Comparison of ENCODE assay signal across 24 cellular contexts in the genomic region with DNA sequence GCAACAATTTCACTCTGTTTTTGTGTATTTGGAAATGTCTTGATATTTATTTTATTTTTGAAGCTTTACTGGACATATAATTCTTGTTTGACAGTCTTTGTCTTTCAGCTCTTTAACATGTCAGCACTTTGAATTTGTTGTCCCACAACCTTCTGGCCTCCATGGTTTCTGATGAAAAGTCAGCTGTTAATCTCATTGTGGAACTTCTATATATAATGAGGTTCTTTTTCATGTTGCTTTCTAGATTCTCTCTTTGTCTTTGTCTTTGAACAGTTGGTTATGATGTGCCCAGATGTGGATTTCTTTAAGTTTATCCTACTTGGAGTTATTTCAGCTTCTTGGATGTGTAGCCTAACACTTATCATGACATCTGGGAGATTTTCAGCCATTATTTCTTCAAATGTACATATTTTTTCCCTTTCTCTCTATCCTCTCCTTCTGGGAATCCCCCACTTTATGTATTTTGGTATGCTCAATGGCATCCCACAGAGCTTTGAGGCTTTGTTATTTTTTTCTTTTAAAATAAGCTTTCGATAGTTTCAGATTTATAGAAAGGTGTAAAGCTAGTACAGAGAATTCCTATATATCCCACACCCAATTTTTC. TPM values are rescaled to one million over a fixed set of nuclear protein-coding genes. Genes with fewer than 3 reads are reported as not detected.
DNase-seq lines count a peak whose midpoint lies in the region; ATAC-seq, FAIRE-seq and TF ChIP-seq lines count a peak whose summit lies in the region.
"Had no signal": no experiment of that assay in that cellular context is flagged by ENCODE, and none has a peak within 500 bp of the region (broad histone marks: within the 10 kb centered on the region; RNA-seq: fewer than 3 reads in every experiment).

No MANE protein-coding gene starts in this region.

- 3% methylated on average over 1 of the region's 1 CpG for WGBS in HepG2 (ENCODE audit: low lambda C conversion rate)
- 100% methylated on average over 1 of the region's 1 CpG for WGBS in right lobe of liver (ENCODE audit: insufficient coverage, low coverage, low lambda C conversion rate, missing lambda C conversion rate)
- 28% methylated on average over 1 of the region's 1 CpG for WGBS in GM12878 (ENCODE audit: insufficient coverage, insufficient replicate concordance, low lambda C conversion rate, missing lambda C conversion rate)

- H2AFZ ChIP-seq in HepG2 (ENCODE audit: low read length) (no peak overlapping the region), GM12878 (ENCODE audit: control insufficient read depth, low read depth, low read length) (no peak overlapping the region)
- H2AFZ ChIP-seq: PC-9 had no signal

- FAIRE-seq in HepG2 (lab: Jason Lieb, UNC) (no peak), GM12878 (lab: Jason Lieb, UNC) (no peak), HTR-8/SVneo (lab: Jason Lieb, UNC) (no peak)
- FAIRE-seq: H54 had no signal

- SMC1A ChIA-PET in GM12878 (lab: Charles Lee; ENCODE audit: uncharacterized antibody, unreplicated experiment): interaction anchor here (0.9 to 1.9 kb wide), 3 partner anchors 9 to 72 kb away, joined by 4 to 6 read pairs (median 5); a partner anchor contains a TSS

- RAD21 ChIA-PET in GM12878 (lab: Charles Lee; ENCODE audit: unreplicated experiment): interaction anchor here (1.0 to 1.5 kb wide), 2 partner anchors 71 to 75 kb away, joined by 3 read pairs; no protein-coding TSS in a partner anchor

- no peaks in the 10 kb centered on the region for H3K36me3 ChIP-seq in HepG2 (replicated peaks in 1 of 2; ENCODE audit: control insufficient read depth in 1 of 2, insufficient read depth in 2 of 2, low read length in 2 of 2)
- H3K36me3 ChIP-seq in right lobe of liver: no peaks in the 10 kb centered on the region
- H3K36me3 ChIP-seq in GM12878 (ENCODE audit: control insufficient read depth in 2 of 2, insufficient read depth in 2 of 2, low read length in 1 of 2): no peaks in the 10 kb centered on the region

- H3K27ac ChIP-seq in HepG2 (ENCODE audit: extremely low read length, insufficient read depth, low read length) (no peak overlapping the region), right lobe of liver (no peak overlapping the region), GM12878 (ENCODE audit: control insufficient read depth, insufficient read depth) (no peak overlapping the region)
- H3K27ac ChIP-seq: PC-9 had no signal

- H3K4me1 ChIP-seq in HepG2 (ENCODE audit: insufficient read depth, low read length) (no peaks in the 10 kb centered on the region), right lobe of liver (no peaks in the 10 kb centered on the region), GM12878 (ENCODE audit: control insufficient read depth, insufficient read depth, low read length) (no peaks in the 10 kb centered on the region)

- no peak overlapping the region for H3K9ac ChIP-seq in HepG2 (ENCODE audit: insufficient read depth, low read depth, low read length)
- H3K9ac ChIP-seq in GM12878 (ENCODE audit: control insufficient read depth, insufficient read depth, low read length): no peak overlapping the region
- H3K9ac ChIP-seq: SK-N-SH had no signal

- ATAC-seq in HepG2 (no peak), right lobe of liver (no peak), GM12878 (no peak)
- ATAC-seq: T-cell had no signal

- CTCF ChIA-PET in HepG2 (lab: Yijun Ruan, JAX; ENCODE audit: low intra/inter-chr PET ratio, low total read pairs) (no interaction called here), GM12878 (lab: Yijun Ruan, JAX) (interaction anchor here (0.6 to 3.0 kb wide), 7 partner anchors 9 to 423 kb away, joined by 3 to 13 read pairs (median 6); a partner anchor contains a TSS), GM10248 (lab: Yijun Ruan, JAX) (interaction anchor here (1.0 to 2.6 kb wide), 10 partner anchors 9 to 75 kb away, joined by 3 to 17 read pairs (median 4); a partner anchor contains a TSS)

- no peaks in the 10 kb centered on the region for H3K79me2 ChIP-seq in HepG2 (ENCODE audit: insufficient read depth, low read length)
- H3K79me2 ChIP-seq in GM12878 (ENCODE audit: control insufficient read depth, insufficient read depth, low read length): no peaks in the 10 kb centered on the region

- TF ChIP-seq POLR2A in HepG2 (IDR thresholded peaks at IDR 0.05; ENCODE audit: insufficient read depth in 1 of 2, low read depth in 2 of 2, low read length in 2 of 2) (no peak), right lobe of liver (IDR thresholded peaks at IDR 0.05) (no peak), GM12878 (IDR thresholded peaks at IDR 0.05; ENCODE audit: low read depth, low read length) (no peak)

- DNase-seq in HepG2 (ENCODE audit: low spot score): no peak
- no peak for DNase-seq in right lobe of liver
- DNase-seq in NCI-H226: peak; percentile 11
- no peak for DNase-seq in GM12878 (ENCODE audit: low read depth, low spot score)
- no peak for DNase-seq in HTR-8/SVneo (ENCODE audit: insufficient read length, low spot score)
- DNase-seq in GM10248 (ENCODE audit: extremely low spot score): no peak
- DNase-seq in DMS79 (lab: John Stamatoyannopoulos, UW): no peak
- DNase-seq: CD4-positive, CD25-positive, alpha-beta regulatory T cell; COR-L47; EL; GF-D8; KG1; NCI-H1105; NCI-H146; NCI-H2029; NCI-H2171; NCI-H446 treated with DMSO at 0.1 percent for 48 hours; NCI-H526 treated with DMSO at 0.1 percent for 48 hours; PC-9; RPMI8226; SHP77 treated with DMSO at 0.1 percent for 48 hours; SK-N-SH; T-cell had no signal

- in situ Hi-C loops in HepG2 (cut with HindIII; ENCODE audit: extremely low pct_ligation_motif_present, low pct_unique_long_range_greater_than_20kb) (no loop called here), GM12878 (cut with MboI) (no loop called here)

- TF ChIP-seq CTCF in HepG2 (CRISPR knock-in tag; IDR thresholded peaks at IDR 0.05) (no peak), right lobe of liver (IDR thresholded peaks at IDR 0.05) (no peak), GM12878 (IDR thresholded peaks at IDR 0.05 in 2 of 3, conservative IDR thresholded peaks at IDR 0.05 in 1 of 3; ENCODE audit: control insufficient read depth in 2 of 3, extremely low read depth in 1 of 3, insufficient read depth in 1 of 3, low read depth in 3 of 3, low read length in 3 of 3) (no peak), GM10248 (IDR thresholded peaks at IDR 0.05; ENCODE audit: control extremely low read depth, extremely low read depth, low read depth, missing control alignments) (no peak)

- POLR2A ChIA-PET in HepG2 (lab: Yijun Ruan, JAX) (no interaction called here), GM12878 (lab: Charles Lee) (interaction anchor here (0.5 kb wide), 1 partner anchor 153 kb away, joined by 3 read pairs; no protein-coding TSS in a partner anchor), GM10248 (lab: Yijun Ruan, JAX) (no interaction called here)

- intact Hi-C loops in HepG2 (cut with micrococcal nuclease; ENCODE audit: unreplicated experiment) (no loop called here), right lobe of liver (cut with DNase I) (no loop called here), GM12878 (cut with micrococcal nuclease; ENCODE audit: unreplicated experiment) (no loop called here)

- H3K4me2 ChIP-seq in HepG2 (ENCODE audit: low read depth, low read length) (no peak overlapping the region), GM12878 (ENCODE audit: control insufficient read depth, insufficient read depth) (no peak overlapping the region)
- H3K4me2 ChIP-seq: PC-9, SK-N-SH had no signal

- no peaks in the 10 kb centered on the region for H4K20me1 ChIP-seq in HepG2 (ENCODE audit: insufficient read depth, low read length)
- no peaks in the 10 kb centered on the region for H4K20me1 ChIP-seq in GM12878 (ENCODE audit: control insufficient read depth, insufficient read depth)

- peaks cover 28% of the 10 kb centered on the region for H3K9me3 ChIP-seq in HepG2 (ENCODE audit: low read length)
- H3K9me3 ChIP-seq in right lobe of liver: no peaks in the 10 kb centered on the region
- peaks cover 3% of the 10 kb centered on the region; the same call in 2 of the 3 replicates for H3K9me3 ChIP-seq in GM12878 (replicated peaks; ENCODE audit: control insufficient read depth, insufficient read depth, low read length)

- TF ChIP-seq EP300 in HepG2 (IDR thresholded peaks at IDR 0.05; ENCODE audit: low read depth in 2 of 2, low read length in 2 of 2) (no peak), HepG2 (CRISPR knock-in tag; IDR thresholded peaks at IDR 0.05; ENCODE audit: borderline replicate concordance) (no peak), GM12878 (IDR thresholded peaks at IDR 0.05; ENCODE audit: borderline replicate concordance in 1 of 2, control insufficient read depth in 1 of 2, low read depth in 2 of 2, low read length in 2 of 2) (no peak)

- TF ChIP-seq RAD21 in HepG2 (CRISPR knock-in tag; IDR thresholded peaks at IDR 0.05) (no peak), GM12878 (IDR thresholded peaks at IDR 0.05; ENCODE audit: insufficient read depth, low read depth, low read length) (no peak)

- no peak overlapping the region for H3K4me3 ChIP-seq in HepG2 (replicated peaks in 1 of 3; ENCODE audit: insufficient read depth in 1 of 3, low read depth in 2 of 3, low read length in 3 of 3)
- no peak overlapping the region for H3K4me3 ChIP-seq in right lobe of liver
- no peak overlapping the region for H3K4me3 ChIP-seq in GM12878
- H3K4me3 ChIP-seq: PC-9 had no signal

- no peaks in the 10 kb centered on the region for H3K27me3 ChIP-seq in HepG2 (ENCODE audit: control insufficient read depth in 1 of 2, insufficient read depth in 2 of 2, low read length in 2 of 2)
- H3K27me3 ChIP-seq in right lobe of liver: no peaks in the 10 kb centered on the region
- no peaks in the 10 kb centered on the region for H3K27me3 ChIP-seq in GM12878 (replicated peaks in 1 of 2; ENCODE audit: control insufficient read depth in 2 of 2, insufficient read depth in 2 of 2, low read length in 1 of 2)

- BruUV-seq in HepG2 (replicated peaks; lab: Mats Ljungman, UMichigan) (no TSS peak), GM12878 (replicated peaks; lab: Mats Ljungman, UMichigan) (no TSS peak)

RNA-seq across cellular contexts. Expression of a gene that starts 9.5 kb away (rescaled TPM):
- total RNA-seq in HepG2 (2016; rRNA removed; fragmentation: Illumina TruSeq; extraction: Trizol) (8.1 and 9.5 TPM in 2 replicates), right lobe of liver (10 to 100 TPM in 5 of 6 experiments, 1 to 10 TPM in 1; 9.4 to 16.7 (median 13.9) TPM), GM12878 (2014; rRNA removed) (4.9 and 5.2 TPM in 2 replicates), GM12878 (2014; rRNA removed; fragmentation: Illumina TruSeq; extraction: Trizol) (4.4 and 4.6 TPM in 2 replicates), GM12878 (2021) (7.9 and 8.7 TPM in 2 replicates)
- total RNA-seq in HepG2 (2016; cell fraction: cytosol; rRNA removed; fragmentation: Illumina TruSeq; extraction: Trizol; ENCODE audit: low read depth): 2.7 and 3.2 TPM in 2 replicates
- 6.1 and 10.1 TPM in 2 replicates for total RNA-seq in HepG2 (2016; cell fraction: insoluble cytoplasmic fraction; rRNA removed; fragmentation: Illumina TruSeq; extraction: Trizol)
- 6.2 and 7.5 TPM in 2 replicates for total RNA-seq in HepG2 (2016; cell fraction: membrane; rRNA removed; fragmentation: Illumina TruSeq; extraction: Trizol)
- 14.1 and 16.3 TPM in 2 replicates for total RNA-seq in HepG2 (2016; cell fraction: nucleus; rRNA removed; fragmentation: Illumina TruSeq; extraction: Trizol)
- polyA plus RNA-seq in HepG2 (2011; rRNA removed) (11.7 and 12.1 TPM in 2 replicates), GM12878 (2011; rRNA removed) (4.0 and 4.6 TPM in 2 replicates), GM12878 (2014; fragmentation: Illumina TruSeq; extraction: Trizol) (4.1 and 4.6 TPM in 2 replicates), GM12878 (2014; fragmentation: Nextera tagmentation; extraction: Ambion mirVana) (1 to 10 TPM in 1 of 2 experiments, under 1 TPM in 1; 0.68 to 1.1 TPM), GM12878 (2014; rRNA removed) (4.7 and 5.0 TPM in 2 replicates), GM12878 (2016; fragmentation: Nextera tagmentation; extraction: Ambion mirVana) (1 to 10 TPM; 2.7 to 3.6 TPM)
- polyA plus RNA-seq in HepG2 (2011; cell fraction: cytosol; rRNA removed): 7.9 and 8.0 TPM in 2 replicates
- polyA plus RNA-seq in HepG2 (2011; cell fraction: nucleus; rRNA removed): 16.6 and 18.4 TPM in 2 replicates
- 10.0 and 10.9 TPM in 2 replicates for polyA plus RNA-seq in HepG2 (2012)
- polyA plus RNA-seq in HepG2 (2016; cell fraction: cytosol; fragmentation: Illumina TruSeq; extraction: Trizol; ENCODE audit: low read depth): 0.40 and 0.69 TPM in 2 replicates
- 4.0 and 4.3 TPM in 2 replicates for polyA plus RNA-seq in HepG2 (2016; cell fraction: insoluble cytoplasmic fraction; fragmentation: Illumina TruSeq; extraction: Trizol; ENCODE audit: low read depth)
- 0.68 and 0.84 TPM in 2 replicates for polyA plus RNA-seq in HepG2 (2016; cell fraction: membrane; fragmentation: Illumina TruSeq; extraction: Trizol; ENCODE audit: low read depth)
- 19.4 and 20.9 TPM in 2 replicates for polyA plus RNA-seq in HepG2 (2016; cell fraction: nucleus; fragmentation: Illumina TruSeq; extraction: Trizol; ENCODE audit: insufficient read depth, low read depth)
- 19.1 and 27.7 TPM in 2 replicates for polyA minus RNA-seq in HepG2 (2011; rRNA and poly(A)+ RNA removed; ENCODE audit: low replicate concordance)
- polyA minus RNA-seq in HepG2 (2011; cell fraction: cytosol; rRNA and poly(A)+ RNA removed): 24.0 and 26.3 TPM in 2 replicates
- 19.1 and 20.0 TPM in 2 replicates for polyA minus RNA-seq in HepG2 (2011; cell fraction: nucleus; rRNA and poly(A)+ RNA removed)
- total RNA-seq in GM12878 (2013; cell fraction: nucleolus; rRNA removed): 12.4 and 13.5 TPM in 2 replicates
- polyA plus RNA-seq in GM12878 (2011; ENCODE audit: low read depth): 1.8 TPM
- polyA plus RNA-seq in GM12878 (2011; cell fraction: cytosol; rRNA removed): 4.2 and 4.8 TPM in 2 replicates
- polyA plus RNA-seq in GM12878 (2011; cell fraction: nucleus; rRNA removed): 6.7 and 9.7 TPM in 2 replicates
- polyA plus RNA-seq in GM12878 (2012): 2.6 and 4.1 TPM in 2 replicates
- 5.9 and 9.8 TPM in 2 replicates for polyA minus RNA-seq in GM12878 (2011; rRNA and poly(A)+ RNA removed)
- polyA minus RNA-seq in GM12878 (2011; cell fraction: cytosol; rRNA and poly(A)+ RNA removed): 6.5 and 6.8 TPM in 2 replicates
- 4.4 and 7.7 TPM in 2 replicates for polyA minus RNA-seq in GM12878 (2011; cell fraction: nucleus; rRNA and poly(A)+ RNA removed)
